8 cellular contexts compared by ENCODE assay signal in genomic region chr17:352421-353212, GRCh38. TPM values are rescaled to one million over a fixed set of nuclear protein-coding genes. Genes with fewer than 3 reads are reported as not detected.
DNase-seq lines count a peak whose midpoint lies in the region; ATAC-seq and TF ChIP-seq lines count a peak whose summit lies in the region.

A gene with protein sequence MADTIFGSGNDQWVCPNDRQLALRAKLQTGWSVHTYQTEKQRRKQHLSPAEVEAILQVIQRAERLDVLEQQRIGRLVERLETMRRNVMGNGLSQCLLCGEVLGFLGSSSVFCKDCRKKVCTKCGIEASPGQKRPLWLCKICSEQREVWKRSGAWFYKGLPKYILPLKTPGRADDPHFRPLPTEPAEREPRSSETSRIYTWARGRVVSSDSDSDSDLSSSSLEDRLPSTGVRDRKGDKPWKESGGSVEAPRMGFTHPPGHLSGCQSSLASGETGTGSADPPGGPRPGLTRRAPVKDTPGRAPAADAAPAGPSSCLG (minus strand): TSS chr17:352807. CDS start chr17:327543, 25,264 bp downstream.

- no peak within 1 kb of the TSS for H3K4me3 Mint-ChIP-seq in MCF 10A (ENCODE audit: unreplicated experiment)
- no peak within 1 kb of the TSS for H3K4me3 Mint-ChIP-seq in stimulated activated memory B cell treated with anti-CD40 and anti-IgM and Interleukin-4, amounts not matched to agents 10 μg/mL and 1 μg/mL and 100 μg/mL, for 72 hours

- CTCF ChIA-PET in MCF 10A (lab: Yijun Ruan, JAX): no interaction called here

- ATAC-seq in upper lobe of left lung (ENCODE audit: low FRiP score in 2 of 2): peak; percentile 64 to 80
- no peak for ATAC-seq in stimulated activated memory B cell treated with anti-CD40 and anti-IgM and Interleukin-4, amounts not matched to agents 10 μg/mL and 1 μg/mL and 100 μg/mL, for 72 hours

- H3K9me3 ChIP-seq in liver (ENCODE audit: control insufficient read depth in 4 of 4, low read length in 3 of 4) (no peaks in the 10 kb centered on the region), upper lobe of left lung (no peaks in the 10 kb centered on the region)

- H3K4me1 ChIP-seq in liver (ENCODE audit: control insufficient read depth in 4 of 4, insufficient read depth in 4 of 4, low read length in 3 of 4) (peaks cover 24 to 64% (median 52%) of the 10 kb centered on the region in 4 donors), upper lobe of left lung (peaks cover 57 to 79% (median 70%) of the 10 kb centered on the region in 4 donors)

- H3K36me3 ChIP-seq in liver (ENCODE audit: control insufficient read depth in 4 of 4, insufficient read depth in 3 of 4, low read depth in 1 of 4, low read length in 3 of 4) (no peaks in the 10 kb centered on the region), upper lobe of left lung (no peaks in the 10 kb centered on the region)

- H3K27me3 ChIP-seq in liver (ENCODE audit: control insufficient read depth in 4 of 4, insufficient read depth in 4 of 4, low read length in 3 of 4) (no peaks in the 10 kb centered on the region), upper lobe of left lung (no peaks in the 10 kb centered on the region)

- H3K4me3 ChIP-seq in liver (ENCODE audit: low read depth in 1 of 3, low read length in 3 of 3): peak within 1 kb of the TSS; percentile 28 to 60 (median 51)
- H3K4me3 ChIP-seq in upper lobe of left lung: peak within 1 kb of the TSS in 3 of 4 donors; percentile 23 to 41 (median 27)

- peak within 1 kb of the TSS; percentile 30 to 71 for H3K9ac ChIP-seq in liver (ENCODE audit: low read depth in 1 of 2, low read length in 2 of 2)

- peak within 1 kb of the TSS; percentile 49 for H3K27ac Mint-ChIP-seq in MCF 10A (ENCODE audit: low read depth, unreplicated experiment)
- no peak within 1 kb of the TSS for H3K27ac Mint-ChIP-seq in stimulated activated memory B cell treated with anti-CD40 and anti-IgM and Interleukin-4, amounts not matched to agents 10 μg/mL and 1 μg/mL and 100 μg/mL, for 72 hours

- no peaks in the 10 kb centered on the region for H3K36me3 Mint-ChIP-seq in MCF 10A (ENCODE audit: insufficient read depth, unreplicated experiment)
- no peaks in the 10 kb centered on the region for H3K36me3 Mint-ChIP-seq in stimulated activated memory B cell treated with anti-CD40 and anti-IgM and Interleukin-4, amounts not matched to agents 10 μg/mL and 1 μg/mL and 100 μg/mL, for 72 hours

- no peaks in the 10 kb centered on the region for H3K9me3 Mint-ChIP-seq in MCF 10A (ENCODE audit: unreplicated experiment)
- no peaks in the 10 kb centered on the region for H3K9me3 Mint-ChIP-seq in stimulated activated memory B cell treated with anti-CD40 and anti-IgM and Interleukin-4, amounts not matched to agents 10 μg/mL and 1 μg/mL and 100 μg/mL, for 72 hours

- intact Hi-C loops in MCF 10A (cut with micrococcal nuclease): no loop called here

- peak in 1 of 2 donors; percentile 43 for TF ChIP-seq RAD21 in liver (IDR thresholded peaks at IDR 0.05)

- BruUV-seq in MCF 10A (replicated peaks; lab: Mats Ljungman, UMichigan): no TSS peak

- DNase-seq in NCI-H2029 (lab: John Stamatoyannopoulos, UW) (peak; percentile 64), NCI-H2029 treated with DMSO at 0.1 percent for 48 hours (lab: John Stamatoyannopoulos, UW) (no peak), MCF 10A (ENCODE audit: unreplicated experiment) (no peak), upper lobe of left lung (peak in 1 of 2 donors; percentile 89), DMS114 treated with DMSO at 0.1 percent for 48 hours (lab: John Stamatoyannopoulos, UW; ENCODE audit: unreplicated experiment) (no peak), germinal center (ENCODE audit: low spot score) (no peak)

- POLR2A ChIA-PET in MCF 10A (lab: Yijun Ruan, JAX): interaction anchor here (0.6 kb wide), 1 partner anchor 72 kb away, joined by 3 read pairs; no protein-coding TSS in a partner anchor

- peak; percentile 87 to 96 (median 95) for TF ChIP-seq EP300 in upper lobe of left lung (IDR thresholded peaks at IDR 0.05)

- 8% methylated on average over 22 of the region's 22 CpGs for WGBS in liver
- WGBS in upper lobe of left lung, 2 donors: 30 to 43% methylated on average over 13 to 22 of the region's 22 CpGs

- peak within 1 kb of the TSS; percentile 93 to 96 for H3K27ac ChIP-seq in liver (ENCODE audit: low read depth in 1 of 2, low read length in 2 of 2)
- peak within 1 kb of the TSS; percentile 86 to 92 (median 90) for H3K27ac ChIP-seq in upper lobe of left lung

- TF ChIP-seq POLR2A in upper lobe of left lung (IDR thresholded peaks at IDR 0.05): peak in 3 of 4 donors; percentile 9 to 59 (median 12)

- peaks cover 28% of the 10 kb centered on the region for H3K4me1 Mint-ChIP-seq in MCF 10A (ENCODE audit: insufficient read depth, unreplicated experiment)
- peaks cover 12% of the 10 kb centered on the region for H3K4me1 Mint-ChIP-seq in stimulated activated memory B cell treated with anti-CD40 and anti-IgM and Interleukin-4, amounts not matched to agents 10 μg/mL and 1 μg/mL and 100 μg/mL, for 72 hours

- TF ChIP-seq CTCF in MCF 10A (IDR thresholded peaks at IDR 0.05; ENCODE audit: unreplicated experiment) (no peak), liver (IDR thresholded peaks at IDR 0.05; ENCODE audit: low read depth, low read length, missing input control) (no peak), upper lobe of left lung (IDR thresholded peaks at IDR 0.05) (no peak)

- no peaks in the 10 kb centered on the region for H3K27me3 Mint-ChIP-seq in MCF 10A (ENCODE audit: insufficient read depth, unreplicated experiment)
- H3K27me3 Mint-ChIP-seq in stimulated activated memory B cell treated with anti-CD40 and anti-IgM and Interleukin-4, amounts not matched to agents 10 μg/mL and 1 μg/mL and 100 μg/mL, for 72 hours: peaks cover 21% of the 10 kb centered on the region

TF ChIP-seq in liver, 16 proteins besides CTCF, POLR2A, EP300 and RAD21 (continues in another document):
- TF ChIP-seq RXRA (IDR thresholded peaks at IDR 0.05) (peak; percentile 76 to 87), YY1 (IDR thresholded peaks at IDR 0.05) (peak; percentile 74), NR2F2 (IDR thresholded peaks at IDR 0.05) (peak; percentile 72), FOXA2 (IDR thresholded peaks at IDR 0.05) (peak; percentile 91), GABPA (IDR thresholded peaks at IDR 0.05 in 1 of 2, conservative IDR thresholded peaks at IDR 0.05 in 1 of 2) (peak in 1 of 2 donors; percentile 52), SP1 (IDR thresholded peaks at IDR 0.05) (peak; percentile 81), EGR1 (IDR thresholded peaks at IDR 0.05; ENCODE audit: low read depth in 2 of 2) (peak in 1 of 2 donors; percentile 55), HNF4A (conservative IDR thresholded peaks at IDR 0.05) (peak; percentile 44 to 73), REST (IDR thresholded peaks at IDR 0.05) (peak; percentile 41), HNF4G (IDR thresholded peaks at IDR 0.05) (peak; percentile 31), TAF1 (conservative IDR thresholded peaks at IDR 0.05) (peak; percentile 67), ATF3 (IDR thresholded peaks at IDR 0.05) (peak; percentile 36), JUND (IDR thresholded peaks at IDR 0.05) (peak; percentile 37 to 66)
- TF ChIP-seq, protein P1, sequence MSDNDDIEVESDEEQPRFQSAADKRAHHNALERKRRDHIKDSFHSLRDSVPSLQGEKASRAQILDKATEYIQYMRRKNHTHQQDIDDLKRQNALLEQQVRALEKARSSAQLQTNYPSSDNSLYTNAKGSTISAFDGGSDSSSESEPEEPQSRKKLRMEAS (IDR thresholded peaks at IDR 0.05): peak; percentile 51
- TF ChIP-seq, protein P2, sequence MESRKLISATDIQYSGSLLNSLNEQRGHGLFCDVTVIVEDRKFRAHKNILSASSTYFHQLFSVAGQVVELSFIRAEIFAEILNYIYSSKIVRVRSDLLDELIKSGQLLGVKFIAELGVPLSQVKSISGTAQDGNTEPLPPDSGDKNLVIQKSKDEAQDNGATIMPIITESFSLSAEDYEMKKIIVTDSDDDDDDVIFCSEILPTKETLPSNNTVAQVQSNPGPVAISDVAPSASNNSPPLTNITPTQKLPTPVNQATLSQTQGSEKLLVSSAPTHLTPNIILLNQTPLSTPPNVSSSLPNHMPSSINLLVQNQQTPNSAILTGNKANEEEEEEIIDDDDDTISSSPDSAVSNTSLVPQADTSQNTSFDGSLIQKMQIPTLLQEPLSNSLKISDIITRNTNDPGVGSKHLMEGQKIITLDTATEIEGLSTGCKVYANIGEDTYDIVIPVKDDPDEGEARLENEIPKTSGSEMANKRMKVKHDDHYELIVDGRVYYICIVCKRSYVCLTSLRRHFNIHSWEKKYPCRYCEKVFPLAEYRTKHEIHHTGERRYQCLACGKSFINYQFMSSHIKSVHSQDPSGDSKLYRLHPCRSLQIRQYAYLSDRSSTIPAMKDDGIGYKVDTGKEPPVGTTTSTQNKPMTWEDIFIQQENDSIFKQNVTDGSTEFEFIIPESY (IDR thresholded peaks at IDR 0.05): peak; percentile 59

RNA-seq across cellular contexts. Expression of the gene that starts here (rescaled TPM):
- total RNA-seq in MCF 10A (2022) (0.89 and 1.6 TPM in 2 replicates), liver (10 to 100 TPM in 1 of 2 donors, 1 to 10 TPM in 1; 8.5 to 52.5 TPM), upper lobe of left lung (10 to 100 TPM; 33.6 to 93.2 (median 54.3) TPM)
- polyA plus RNA-seq in liver: 10 to 100 TPM; 10.3 to 17.4 TPM
